In genomic region chr2:239240480-239240881, GRCh38 we compare ENCODE assay signal across 1 cellular context.
TF ChIP-seq lines count a peak whose summit lies in the region.

No MANE protein-coding gene starts in this region.

TF ChIP-seq in HepG2, 621 proteins besides CTCF, POLR2A, EP300 and RAD21 (continued from another document):
- no peak for TF ChIP-seq ZFP82 (CRISPR knock-in tag; IDR thresholded peaks at IDR 0.05; ENCODE audit: borderline replicate concordance)
- TF ChIP-seq MED8 (CRISPR knock-in tag; IDR thresholded peaks at IDR 0.05; ENCODE audit: insufficient replicate concordance) = no peak
- no peak for TF ChIP-seq ZNF383 (CRISPR knock-in tag; IDR thresholded peaks at IDR 0.05; ENCODE audit: borderline replicate concordance)
- TF ChIP-seq ZNF782 (CRISPR knock-in tag; IDR thresholded peaks at IDR 0.05; ENCODE audit: borderline replicate concordance) = no peak
- TF ChIP-seq ZNF749 (CRISPR knock-in tag; IDR thresholded peaks at IDR 0.05; ENCODE audit: borderline replicate concordance) = no peak
- TF ChIP-seq ATF2 (CRISPR knock-in tag; IDR thresholded peaks at IDR 0.05) = no peak
- no peak for TF ChIP-seq ZNF382 (CRISPR knock-in tag; IDR thresholded peaks at IDR 0.05; ENCODE audit: borderline replicate concordance)
- no peak for TF ChIP-seq ZZZ3 (CRISPR knock-in tag; IDR thresholded peaks at IDR 0.05; ENCODE audit: borderline replicate concordance)
- no peak for TF ChIP-seq TRIM22 (IDR thresholded peaks at IDR 0.05)
TF ChIP-seq in HepG2: peak in this region for 0.
